16 cellular contexts compared by ENCODE assay signal in genomic region chr16:86630471-86630870, GRCh38. TPM values are rescaled to one million over a fixed set of nuclear protein-coding genes. Genes with fewer than 3 reads are reported as not detected.
"Had no signal": no experiment of that assay in that cellular context is flagged by ENCODE, and none has a peak within 500 bp of the region (broad histone marks: within the 10 kb centered on the region; RNA-seq: fewer than 3 reads in every experiment).

No MANE protein-coding gene starts in this region.

- H3K4me2 ChIP-seq: hepatocyte, smooth muscle cell had no signal

- H2AFZ ChIP-seq: hepatocyte had no signal

- H3K4me3 ChIP-seq: ascending aorta, cardiac muscle cell, gastroesophageal sphincter, hepatocyte, pancreas, smooth muscle cell, upper lobe of left lung had no signal

- H3K27me3 ChIP-seq: ascending aorta, cardiac muscle cell, upper lobe of left lung had no signal

- H3K79me2 ChIP-seq: hepatocyte had no signal

- ATAC-seq: activated CD4-positive, CD25-positive, alpha-beta regulatory T cell treated with anti-CD3 and anti-CD28 coated beads, Interleukin-2, amount 50 U/mL, for 24 hours; activated T-cell treated with anti-CD3 and anti-CD28 coated beads, Interleukin-2, amount 50 U/mL, for 4 hours; gastroesophageal sphincter; pancreas; stimulated activated naive B cell treated with anti-CD40 and anti-IgM and Interleukin-4, amounts not matched to agents 10 μg/mL and 1 μg/mL and 100 μg/mL, for 72 hours had no signal

- H3K36me3 ChIP-seq: cardiac muscle cell, gastroesophageal sphincter, pancreas, upper lobe of left lung had no signal

- DNase-seq: activated CD4-positive, alpha-beta T cell treated with anti-CD3 and anti-CD28 coated beads, Interleukin-2, amount 50 U/mL, for 4 hours; activated gamma-delta T cell treated with Interleukin-2 at 50 U/mL for 16 hours; activated naive CD8-positive, alpha-beta T cell treated with anti-CD3 and anti-CD28 coated beads for 36 hours; activated T-cell treated with anti-CD3 and anti-CD28 coated beads, Interleukin-2, amount 50 U/mL, for 4 hours; kidney; pancreas; stimulated activated naive B cell treated with anti-CD40 and anti-IgM and Interleukin-4, amounts not matched to agents 10 μg/mL and 1 μg/mL and 100 μg/mL, for 72 hours; T-helper 2 cell; upper lobe of left lung had no signal

- H3K27ac ChIP-seq: ascending aorta, cardiac muscle cell, gastroesophageal sphincter, hepatocyte, pancreas, upper lobe of left lung had no signal

- H3K9me3 ChIP-seq: ascending aorta, gastroesophageal sphincter, pancreas, upper lobe of left lung had no signal

- H3K4me1 ChIP-seq: gastroesophageal sphincter, pancreas, upper lobe of left lung had no signal

RNA-seq across cellular contexts. Expression of gene FOXL1, which starts 52.1 kb away (rescaled TPM):
- total RNA-seq: activated naive CD8-positive, alpha-beta T cell treated with anti-CD3 and anti-CD28 coated beads for 36 hours; activated T-cell treated with anti-CD3 and anti-CD28 coated beads, Interleukin-2, amount 50 U/mL, for 4 hours; subcutaneous adipose tissue had no signal
